In genomic region chr1:242426271-242426905, GRCh38 we compare ENCODE assay signal across 13 cellular contexts.
"Had no signal": no experiment of that assay in that cellular context is flagged by ENCODE, and none has a peak within 500 bp of the region (broad histone marks: within the 10 kb centered on the region; RNA-seq: fewer than 3 reads in every experiment).

No MANE protein-coding gene starts in this region.

- H3K9me3 ChIP-seq: adrenal gland, ovary, testis had no signal

- H3K27me3 ChIP-seq: adrenal gland, ovary, testis had no signal

- DNase-seq: activated CD4-positive, alpha-beta T cell treated with anti-CD3 and anti-CD28 coated beads, Interleukin-2, amount 50 U/mL, for 1 hour; activated CD4-positive, CD25-positive, alpha-beta regulatory T cell; activated naive CD4-positive, alpha-beta T cell treated with anti-CD3 and anti-CD28 coated beads, Interleukin-2, amount 50 U/mL, for 16 hours; adrenal gland; central memory CD4-positive, alpha-beta T cell; cortex of kidney; effector CD8-positive, alpha-beta T cell; hippocampal formation; ovary; stimulated activated CD4-positive, alpha-beta T cell treated with anti-CD3 and anti-CD28 coated beads, Interleukin-15, amount 100 ng/mL, for 24 hours; stimulated activated CD4-positive, alpha-beta T cell treated with anti-CD3 and anti-CD28 coated beads, Interleukin-4, amount 100 ng/mL, for 24 hours; stimulated activated naive CD8-positive, alpha-beta T cell treated with anti-CD3 and anti-CD28 coated beads, Interleukin-15, amount 100 ng/mL, for 72 hours; testis had no signal

- H3K4me1 ChIP-seq: testis had no signal

- ATAC-seq: stimulated activated naive CD8-positive, alpha-beta T cell treated with anti-CD3 and anti-CD28 coated beads, Interleukin-15, amount 100 ng/mL, for 72 hours had no signal

- H3K4me3 ChIP-seq: adrenal gland, ovary, testis had no signal

- H3K27ac ChIP-seq: adrenal gland, ovary, testis had no signal

- H3K36me3 ChIP-seq: adrenal gland, ovary had no signal
